In the genomic region with DNA sequence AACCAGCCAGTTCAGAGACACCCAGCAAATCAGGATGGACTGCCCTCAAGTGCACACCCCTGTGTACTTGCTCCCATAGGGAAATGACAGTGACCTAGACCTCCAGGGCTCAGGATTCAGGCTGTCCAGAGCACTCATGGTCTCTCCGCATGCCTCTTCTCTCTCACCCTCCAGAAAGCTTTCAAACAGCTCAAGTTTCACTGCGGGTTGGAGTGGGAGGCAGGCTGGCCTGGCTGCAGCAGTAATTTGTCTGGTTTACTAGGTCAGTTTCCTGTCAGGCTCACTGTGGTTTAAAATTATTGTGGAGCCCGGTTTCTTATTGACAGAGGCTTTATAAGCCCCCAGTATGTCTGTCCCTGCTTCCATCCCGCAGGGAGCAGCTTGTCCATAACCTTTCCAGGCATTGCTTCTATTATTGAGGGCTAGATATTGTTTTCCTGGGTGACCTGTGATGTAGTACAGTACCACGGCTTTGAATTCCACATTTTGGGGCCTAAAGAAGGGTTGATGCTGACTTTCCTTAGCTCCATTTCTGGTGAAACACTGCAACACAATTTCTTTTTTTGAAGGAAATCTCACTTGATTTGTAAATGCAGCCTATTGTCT, we compare ENCODE assay signal across 1 cellular context.
TF ChIP-seq lines count a peak whose summit lies in the region.

No MANE protein-coding gene starts in this region.

TF ChIP-seq in H1, 55 proteins besides CTCF, POLR2A, EP300 and RAD21 (continued from another document):
- TF ChIP-seq KDM4A (IDR thresholded peaks at IDR 0.05; ENCODE audit: low read depth, low read length, severe bottlenecking) (no peak), SP4 (IDR thresholded peaks at IDR 0.05; ENCODE audit: low read length) (no peak), JUND (IDR thresholded peaks at IDR 0.05; ENCODE audit: low read length) (no peak), CBX8 (IDR thresholded peaks at IDR 0.05; ENCODE audit: borderline replicate concordance, low read depth, low read length) (no peak), SP2 (IDR thresholded peaks at IDR 0.05; ENCODE audit: low read length) (no peak), NANOG (IDR thresholded peaks at IDR 0.05; ENCODE audit: insufficient read depth, low read depth, low read length, poor library complexity, severe bottlenecking) (no peak), JUN (IDR thresholded peaks at IDR 0.05; ENCODE audit: low read depth, low read length) (no peak), SIRT6 (IDR thresholded peaks at IDR 0.05; ENCODE audit: low read length) (no peak), TAF7 (optimal IDR thresholded peaks at IDR 0.05; ENCODE audit: borderline replicate concordance, low read depth, low read length) (no peak)
- TF ChIP-seq, protein P1, sequence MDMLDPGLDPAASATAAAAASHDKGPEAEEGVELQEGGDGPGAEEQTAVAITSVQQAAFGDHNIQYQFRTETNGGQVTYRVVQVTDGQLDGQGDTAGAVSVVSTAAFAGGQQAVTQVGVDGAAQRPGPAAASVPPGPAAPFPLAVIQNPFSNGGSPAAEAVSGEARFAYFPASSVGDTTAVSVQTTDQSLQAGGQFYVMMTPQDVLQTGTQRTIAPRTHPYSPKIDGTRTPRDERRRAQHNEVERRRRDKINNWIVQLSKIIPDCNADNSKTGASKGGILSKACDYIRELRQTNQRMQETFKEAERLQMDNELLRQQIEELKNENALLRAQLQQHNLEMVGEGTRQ (IDR thresholded peaks at IDR 0.05; ENCODE audit: low read length), result no peak
